1 cellular context compared by ENCODE assay signal in the genomic region with DNA sequence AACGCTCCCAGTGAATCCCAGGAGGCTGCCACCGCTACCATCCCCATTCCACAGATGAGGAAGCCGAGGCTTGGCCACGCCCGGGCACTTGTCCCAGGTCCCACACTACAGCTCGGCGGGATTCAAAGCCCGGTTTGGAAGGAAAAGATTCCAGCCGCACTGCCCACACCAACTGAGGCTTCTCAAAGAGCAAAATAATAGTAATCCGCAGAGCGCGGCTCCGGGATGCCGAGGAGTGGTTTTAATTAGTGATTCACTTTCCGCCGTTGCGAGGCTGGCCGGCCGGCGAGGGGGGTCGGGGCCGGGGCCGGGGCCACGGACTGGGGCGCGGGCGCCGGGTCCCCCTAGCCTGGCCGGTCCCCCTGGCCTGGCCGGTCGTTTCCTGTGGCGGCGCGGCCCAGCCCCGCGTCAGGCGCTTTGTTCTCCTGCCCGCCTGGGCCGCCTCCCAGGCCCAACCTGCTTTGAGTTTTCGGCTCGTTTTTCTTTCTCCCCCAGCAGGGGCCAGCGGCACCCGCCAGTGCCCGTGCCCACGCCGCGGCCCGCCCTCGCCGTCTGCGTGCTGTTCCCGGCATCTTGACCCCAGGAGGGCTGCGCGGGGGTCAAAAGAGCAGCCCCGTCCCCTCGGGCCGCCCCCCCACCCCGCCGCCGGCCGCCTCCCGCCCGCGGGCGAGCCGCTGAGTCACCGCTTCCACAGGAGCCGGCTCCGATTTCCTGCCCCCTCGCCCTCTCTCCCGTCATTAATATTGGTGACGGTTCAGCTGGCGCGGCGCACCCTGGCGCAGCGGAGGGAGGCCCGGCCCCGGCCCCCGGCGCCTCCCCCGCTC.
TF ChIP-seq lines count a peak whose summit lies in the region.

No MANE protein-coding gene starts in this region.

TF ChIP-seq in GM23338, 12 proteins besides CTCF, POLR2A, EP300 and RAD21 (continued from another document):
- TF ChIP-seq ZNF462 (CRISPR knock-in tag; IDR thresholded peaks at IDR 0.05) = no peak
- no peak for TF ChIP-seq EZH2 (IDR thresholded peaks at IDR 0.05; ENCODE audit: low read depth, unreplicated experiment)
